1 cellular context compared by ENCODE assay signal in genomic region chr19:41799444-41800000, GRCh38.
TF ChIP-seq lines count a peak whose summit lies in the region.

No MANE protein-coding gene starts in this region.

TF ChIP-seq in HepG2, 621 proteins besides CTCF, POLR2A, EP300 and RAD21 (continued from another document):
- TF ChIP-seq, protein P1, sequence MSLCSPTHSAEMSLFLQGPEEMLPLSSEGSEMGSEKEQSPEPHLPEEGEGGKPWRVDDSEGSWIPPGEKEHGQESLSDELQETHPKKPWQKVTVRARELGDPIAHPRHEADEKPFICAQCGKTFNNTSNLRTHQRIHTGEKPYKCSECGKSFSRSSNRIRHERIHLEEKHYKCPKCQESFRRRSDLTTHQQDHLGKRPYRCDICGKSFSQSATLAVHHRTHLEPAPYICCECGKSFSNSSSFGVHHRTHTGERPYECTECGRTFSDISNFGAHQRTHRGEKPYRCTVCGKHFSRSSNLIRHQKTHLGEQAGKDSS (CRISPR knock-in tag; IDR thresholded peaks at IDR 0.05; ENCODE audit: borderline replicate concordance, low read depth): no peak
- TF ChIP-seq ARHGAP35 (CRISPR knock-in tag; IDR thresholded peaks at IDR 0.05; ENCODE audit: borderline replicate concordance): no peak
- no peak for TF ChIP-seq PAX8 (CRISPR knock-in tag; IDR thresholded peaks at IDR 0.05; ENCODE audit: borderline replicate concordance)
- no peak for TF ChIP-seq MXD1 (CRISPR knock-in tag; IDR thresholded peaks at IDR 0.05)
TF ChIP-seq in HepG2: peak in this region for 8.
